ENCODE assay signal across 12 cellular contexts in genomic region chr12:40168001-40168400, GRCh38. TPM values are rescaled to one million over a fixed set of nuclear protein-coding genes. Genes with fewer than 3 reads are reported as not detected.
DNase-seq lines count a peak whose midpoint lies in the region; ATAC-seq and TF ChIP-seq lines count a peak whose summit lies in the region.
"Had no signal": no experiment of that assay in that cellular context is flagged by ENCODE, and none has a peak within 500 bp of the region (broad histone marks: within the 10 kb centered on the region; RNA-seq: fewer than 3 reads in every experiment).

No MANE protein-coding gene starts in this region.

- no peak overlapping the region for H3K14ac ChIP-seq in trophoblast cell (ENCODE audit: low read length)

- no peak overlapping the region for H3K4ac ChIP-seq in trophoblast cell (ENCODE audit: low read depth, low read length)

- no peak overlapping the region for H3K4me2 ChIP-seq in trophoblast cell (ENCODE audit: low read length)

- H3K4me1 ChIP-seq in spleen (peaks cover 0 to 28% (median 0%) of the 10 kb centered on the region in 6 donors), trophoblast cell (ENCODE audit: control insufficient read depth in 1 of 2, insufficient read depth in 2 of 2, low read length in 2 of 2) (no peaks in the 10 kb centered on the region)
- H3K4me1 ChIP-seq: sigmoid colon had no signal

- 56 to 65% (median 59%) methylated on average over 3 of the region's 3 CpGs for WGBS in spleen, 5 donors
- 100% methylated on average over 1 of the region's 3 CpGs for WGBS in trophoblast cell (ENCODE audit: extremely low coverage, insufficient coverage, insufficient read length)

- TF ChIP-seq CTCF in GM12865 (IDR thresholded peaks at IDR 0.05; ENCODE audit: insufficient read depth, low read depth, low read length, missing control alignments), result no peak
- no peak for TF ChIP-seq CTCF in spleen (IDR thresholded peaks at IDR 0.05 in 8 of 11, conservative IDR thresholded peaks at IDR 0.05 in 3 of 11)

- no peaks in the 10 kb centered on the region for H3K79me2 ChIP-seq in trophoblast cell (ENCODE audit: control insufficient read depth, insufficient read depth, low read length, poor library complexity)

- H3K4me3 ChIP-seq in GM12865 (ENCODE audit: low read depth, low read length) (no peak overlapping the region), spleen (no peak overlapping the region), trophoblast cell (ENCODE audit: low read depth, low read length) (no peak overlapping the region)
- H3K4me3 ChIP-seq: sigmoid colon had no signal

- H4K91ac ChIP-seq in trophoblast cell (ENCODE audit: low read depth, low read length), result no peak overlapping the region

- no peak for TF ChIP-seq POLR2A in spleen (IDR thresholded peaks at IDR 0.05)

- no peak overlapping the region for H2BK5ac ChIP-seq in trophoblast cell (ENCODE audit: low read depth, low read length, poor library complexity)

- H2AK5ac ChIP-seq in trophoblast cell (ENCODE audit: low read length), result no peak overlapping the region

- no peak overlapping the region for H2BK120ac ChIP-seq in trophoblast cell (ENCODE audit: insufficient read depth, low read length, poor library complexity)

- H3K18ac ChIP-seq in trophoblast cell (ENCODE audit: low read length), result no peak overlapping the region

- H2BK12ac ChIP-seq in trophoblast cell (ENCODE audit: low read length), result no peak overlapping the region

- intact Hi-C loops in spleen (cut with DNase I; ENCODE audit: low total_unique reads), result no loop called here

- H3K27me3 ChIP-seq in spleen (replicated peaks in 1 of 7) (no peaks in the 10 kb centered on the region), trophoblast cell (ENCODE audit: insufficient read depth, low read length) (no peaks in the 10 kb centered on the region)
- H3K27me3 ChIP-seq: sigmoid colon had no signal

- no peak overlapping the region for H2AFZ ChIP-seq in trophoblast cell (ENCODE audit: insufficient read depth, low read length, poor library complexity)

- H3K27ac ChIP-seq in spleen (no peak overlapping the region), trophoblast cell (ENCODE audit: low read depth, low read length) (no peak overlapping the region)
- H3K27ac ChIP-seq: sigmoid colon had no signal

- DNase-seq in GM12865 (ENCODE audit: low read depth) (peak; percentile 51), spleen (no peak), trophoblast cell (no peak), Kasumi-1 (lab: John Stamatoyannopoulos, UW) (no peak), AG08396 (ENCODE audit: low spot score) (no peak)
- DNase-seq: GF-D8, HFFc6, sigmoid colon, T-helper 9 cell had no signal

- no peaks in the 10 kb centered on the region for H3K79me1 ChIP-seq in trophoblast cell (ENCODE audit: low read length)

- H4K8ac ChIP-seq in trophoblast cell (ENCODE audit: low read depth, low read length), result no peak overlapping the region

- H3K36me3 ChIP-seq in spleen, result no peaks in the 10 kb centered on the region
- no peaks in the 10 kb centered on the region for H3K36me3 ChIP-seq in trophoblast cell (ENCODE audit: control insufficient read depth in 1 of 2, insufficient read depth in 2 of 2, low read length in 2 of 2)
- H3K36me3 ChIP-seq: sigmoid colon had no signal

- H3K23ac ChIP-seq in trophoblast cell (ENCODE audit: low read length), result no peak overlapping the region

- peak; percentile 70 for ATAC-seq in GM19395 (IDR thresholded peaks at IDR 0.05; ENCODE audit: unreplicated experiment)
- peak; percentile 45 for ATAC-seq in HG02870 (IDR thresholded peaks at IDR 0.05; ENCODE audit: unreplicated experiment)
- ATAC-seq in HG03521 (IDR thresholded peaks at IDR 0.05; ENCODE audit: unreplicated experiment), result peak; percentile 60

- H4K12ac ChIP-seq in trophoblast cell (ENCODE audit: low read depth, low read length), result no peak overlapping the region

- H3K9me3 ChIP-seq in spleen, result peaks cover 0 to 19% (median 14%) of the 10 kb centered on the region in 8 donors
- no peaks in the 10 kb centered on the region for H3K9me3 ChIP-seq in trophoblast cell (ENCODE audit: insufficient read depth, low read depth, low read length)
- H3K9me3 ChIP-seq: sigmoid colon had no signal

- H3K9ac ChIP-seq in trophoblast cell (ENCODE audit: low read length), result no peak overlapping the region

RNA-seq across cellular contexts. Expression of gene LRRK2, which starts 56.8 kb away (rescaled TPM):
- 100 to 1,000 TPM in 1 of 7 donors, 10 to 100 TPM in 6; 41.3 to 106 (median 62.2) TPM for total RNA-seq in spleen
- polyA plus RNA-seq in spleen, result 10 to 100 TPM in 2 of 3 donors, 1 to 10 TPM in 1; 7.7 to 15.1 (median 10.1) TPM
- polyA plus RNA-seq in trophoblast cell (2013), result 0.01 TPM in 2 replicates
